Comparison of ENCODE assay signal across 8 cellular contexts in the genomic region with DNA sequence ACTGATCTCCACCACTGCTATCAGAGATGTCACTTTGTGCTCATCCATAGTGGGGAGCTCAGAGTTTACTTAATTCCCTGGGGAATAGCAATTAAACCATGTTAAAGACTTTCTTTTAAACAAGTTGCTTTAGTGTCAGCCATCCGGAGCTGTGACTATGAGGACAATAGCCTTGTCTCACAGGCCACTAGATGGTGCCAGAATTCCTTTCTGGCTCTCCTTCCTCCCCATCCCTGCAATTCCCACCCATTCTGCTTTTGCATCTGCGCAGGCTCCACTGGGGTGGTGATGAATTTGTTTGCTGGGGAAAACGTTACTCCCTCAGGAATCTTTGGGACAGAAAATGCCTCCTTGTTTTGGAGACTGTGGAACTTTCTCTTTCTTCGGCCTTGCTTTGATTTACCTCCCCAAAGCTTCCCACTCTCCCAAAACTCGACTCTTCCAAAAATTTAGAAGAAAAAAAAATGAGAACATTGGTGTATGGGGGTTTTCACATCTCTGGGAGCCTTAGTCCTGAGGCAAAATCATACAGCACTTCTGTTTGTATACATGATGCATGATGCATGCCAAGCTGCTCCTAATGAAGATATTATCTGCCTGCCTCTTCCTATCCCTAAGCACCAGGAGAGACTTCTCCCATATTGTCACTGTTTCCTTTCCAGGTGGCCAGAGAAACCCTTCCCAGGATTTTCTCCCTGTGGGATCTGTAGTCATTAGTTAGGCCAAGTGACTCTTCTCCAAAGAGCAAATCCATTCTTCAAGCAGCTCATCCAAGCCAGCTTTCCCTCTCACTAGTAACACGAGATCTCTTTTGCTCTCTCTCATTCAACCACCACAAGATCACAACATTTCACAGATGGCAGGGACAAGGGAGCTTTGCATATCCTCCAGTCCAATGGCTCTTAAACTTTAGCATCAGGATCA.
DNase-seq lines count a peak whose midpoint lies in the region; ATAC-seq and TF ChIP-seq lines count a peak whose summit lies in the region.

No MANE protein-coding gene starts in this region.

- no peaks in the 10 kb centered on the region for H4K20me1 ChIP-seq in SU-DHL-6 (ENCODE audit: low read depth, low read length)
- H4K20me1 ChIP-seq in hepatocyte (ENCODE audit: insufficient read depth, poor library complexity, severe bottlenecking) = no peaks in the 10 kb centered on the region

- H3K27me3 ChIP-seq in SU-DHL-6 (ENCODE audit: low read length) (no peaks in the 10 kb centered on the region), hepatocyte (peaks cover 11% of the 10 kb centered on the region)

- H3K27ac ChIP-seq in SU-DHL-6 (ENCODE audit: low read depth, low read length) (no peak overlapping the region), hepatocyte (no peak overlapping the region), substantia nigra (ENCODE audit: low read depth, low read length, poor library complexity, severe bottlenecking) (no peak overlapping the region)

- H2AFZ ChIP-seq in SU-DHL-6 (ENCODE audit: low read depth, low read length, severe bottlenecking) = no peak overlapping the region
- no peak overlapping the region for H2AFZ ChIP-seq in hepatocyte

- WGBS in hepatocyte (ENCODE audit: low lambda C conversion rate, missing lambda C conversion rate) = 43% methylated on average over 6 of the region's 6 CpGs

- H3K79me2 ChIP-seq in SU-DHL-6 (ENCODE audit: insufficient read depth, low read length) = no peaks in the 10 kb centered on the region
- no peaks in the 10 kb centered on the region for H3K79me2 ChIP-seq in hepatocyte

- TF ChIP-seq CTCF in GM12865 (IDR thresholded peaks at IDR 0.05; ENCODE audit: insufficient read depth, low read depth, low read length, missing control alignments) = peak; percentile 47
- TF ChIP-seq CTCF in SU-DHL-6 (IDR thresholded peaks at IDR 0.05; ENCODE audit: insufficient read depth, low read length, poor library complexity, severe bottlenecking) = peak; percentile 19
- peak; percentile 77 for TF ChIP-seq CTCF in hepatocyte (IDR thresholded peaks at IDR 0.05; ENCODE audit: poor library complexity)

- no peak for ATAC-seq in HG02970 (IDR thresholded peaks at IDR 0.05; ENCODE audit: low FRiP score, unreplicated experiment)

- H3K4me2 ChIP-seq in SU-DHL-6 (ENCODE audit: low read depth, low read length, poor library complexity, severe bottlenecking) (no peak overlapping the region), hepatocyte (no peak overlapping the region)

- no peaks in the 10 kb centered on the region for H3K4me1 ChIP-seq in hepatocyte (ENCODE audit: insufficient read depth)

- no peaks in the 10 kb centered on the region for H3K9me3 ChIP-seq in SU-DHL-6 (ENCODE audit: insufficient read depth, low read length)
- H3K9me3 ChIP-seq in hepatocyte (ENCODE audit: low read depth) = no peaks in the 10 kb centered on the region

- no peak overlapping the region for H3K9ac ChIP-seq in SU-DHL-6 (ENCODE audit: low read length)

- H3F3A ChIP-seq in SU-DHL-6 (ENCODE audit: insufficient read depth) = no peaks in the 10 kb centered on the region

- H3K36me3 ChIP-seq in SU-DHL-6 (ENCODE audit: low read length) (no peaks in the 10 kb centered on the region), hepatocyte (replicated peaks; ENCODE audit: insufficient read depth, low read depth) (no peaks in the 10 kb centered on the region)

- DNase-seq in GM12865 (ENCODE audit: low read depth) = peak; percentile 33
- DNase-seq in NAMALWA (ENCODE audit: low spot score) = peak; percentile 28
- DNase-seq in hepatocyte (ENCODE audit: low spot score) = peak; percentile 73
- DNase-seq in substantia nigra (lab: John Stamatoyannopoulos, UW) = peak in 44 of 49 donors; percentile 6 to 80 (median 52)
- no peak for DNase-seq in HUDEP-2 (lab: John Stamatoyannopoulos, UW; ENCODE audit: unreplicated experiment in 76 of 76)
- DNase-seq in activated CD4-positive, alpha-beta T cell treated with anti-CD3 and anti-CD28 coated beads, Interleukin-2, amount 50 U/mL, for 48 hours = no peak

- H3K4me3 ChIP-seq in GM12865 (ENCODE audit: low read depth, low read length) (no peak overlapping the region), SU-DHL-6 (ENCODE audit: insufficient read depth, low read length, poor library complexity, severe bottlenecking) (no peak overlapping the region), hepatocyte (no peak overlapping the region)

- H3K9me2 ChIP-seq in SU-DHL-6 (replicated peaks; ENCODE audit: insufficient read depth, low read length) (no peaks in the 10 kb centered on the region), hepatocyte (replicated peaks; ENCODE audit: insufficient read depth) (no peaks in the 10 kb centered on the region)

Comparison
In these comparisons a context has a peak if more than half of its experiments do, and no peak if none do; other contexts are left out.
1. DNase-seq: peak in GM12865 (single experiment), NAMALWA (single experiment), hepatocyte (single experiment) and substantia nigra (44 of 49); none in HUDEP-2 (0 of 76) and activated CD4-positive, alpha-beta T cell treated with anti-CD3 and anti-CD28 coated beads, Interleukin-2, amount 50 U/mL, for 48 hours (0 of 2).
2. CTCF ChIP-seq: peak in every context shown above with its lines; median percentile 77 in hepatocyte; 47 in GM12865; 19 in SU-DHL-6.